31 cellular contexts compared by ENCODE assay signal in the genomic region with DNA sequence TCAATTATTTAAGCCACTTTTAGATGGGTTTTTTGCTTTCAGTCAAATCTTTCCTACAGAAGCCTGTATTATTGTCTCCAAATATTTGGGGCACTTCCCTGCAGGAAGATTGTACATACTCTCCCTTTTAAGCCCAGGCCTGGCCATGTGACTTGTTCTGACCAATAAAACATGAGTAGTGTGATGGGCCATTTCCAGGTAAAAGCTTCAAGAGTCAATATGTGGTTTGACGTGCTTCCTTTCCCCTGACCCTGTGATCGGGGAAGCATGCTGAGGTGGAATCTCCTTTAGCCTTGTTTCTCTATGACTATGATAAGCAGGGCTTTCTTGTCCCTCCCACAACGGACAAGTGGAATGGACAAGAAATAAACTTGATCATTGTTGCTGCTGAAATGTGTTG. TPM values are rescaled to one million over a fixed set of nuclear protein-coding genes. Genes with fewer than 3 reads are reported as not detected.
"Had no signal": no experiment of that assay in that cellular context is flagged by ENCODE, and none has a peak within 500 bp of the region (broad histone marks: within the 10 kb centered on the region; RNA-seq: fewer than 3 reads in every experiment).

No MANE protein-coding gene starts in this region.

- H3K4me2 ChIP-seq: hepatocyte, smooth muscle cell had no signal

- H2AFZ ChIP-seq: hepatocyte had no signal

- H3K9me3 ChIP-seq: ascending aorta, gastrocnemius medialis, pancreas, psoas muscle, right atrium auricular region, stomach, thyroid gland, upper lobe of left lung had no signal

- H3K36me3 ChIP-seq: ascending aorta, gastrocnemius medialis, pancreas, right atrium auricular region, stomach, thyroid gland, upper lobe of left lung had no signal

- H3K4me3 ChIP-seq: ascending aorta, gastrocnemius medialis, hepatocyte, pancreas, psoas muscle, right atrium auricular region, smooth muscle cell, stomach, thyroid gland, upper lobe of left lung had no signal

- ATAC-seq: effector memory CD8-positive, alpha-beta T cell; gastrocnemius medialis; naive thymus-derived CD4-positive, alpha-beta T cell; pancreas; psoas muscle; stimulated activated naive B cell treated with anti-CD40 and anti-IgM and Interleukin-4, amounts not matched to agents 10 μg/mL and 1 μg/mL and 100 μg/mL, for 72 hours had no signal

- DNase-seq: activated CD4-positive, alpha-beta memory T cell treated with anti-CD3 and anti-CD28 coated beads for 36 hours; activated CD4-positive, alpha-beta T cell treated with anti-CD3 and anti-CD28 coated beads, Interleukin-2, amount 10 ng/mL, durations not matched to agents 24 days and 14 days; activated CD4-positive, CD25-positive, alpha-beta regulatory T cell treated with anti-CD3 and anti-CD28 coated beads, Interleukin-2, amount 50 U/mL, for 72 hours; activated CD8-positive, alpha-beta memory T cell treated with anti-CD3 and anti-CD28 coated beads, Interleukin-2, amount 50 U/mL, for 48 hours; activated gamma-delta T cell; activated naive CD4-positive, alpha-beta T cell treated with anti-CD3 and anti-CD28 coated beads, Interleukin-2, amount 10 ng/mL, durations not matched to agents 7 days and 5 days; activated naive CD8-positive, alpha-beta T cell treated with anti-CD3 and anti-CD28 coated beads, Interleukin-2, amount 10 ng/mL, durations not matched to agents 7 days and 5 days; activated T-cell treated with anti-CD3 and anti-CD28 coated beads, Interleukin-2, amount 50 U/mL, for 24 hours; caudate nucleus; cortex of kidney; effector memory CD8-positive, alpha-beta T cell; erythroblast; gastrocnemius medialis; naive thymus-derived CD4-positive, alpha-beta T cell; nucleus accumbens; pancreas; psoas muscle; stimulated activated CD4-positive, alpha-beta T cell treated with anti-CD3 and anti-CD28 coated beads, Interleukin-1b, Interleukin-23, amount 100 ng/mL, for 48 hours; stimulated activated naive B cell treated with anti-CD40 and anti-IgM and Interleukin-4, amounts not matched to agents 10 μg/mL and 1 μg/mL and 100 μg/mL, for 72 hours; stomach; T-helper 9 cell; thyroid gland; upper lobe of left lung had no signal

- H3K27ac ChIP-seq: ascending aorta, gastrocnemius medialis, hepatocyte, pancreas, psoas muscle, right atrium auricular region, stomach, thyroid gland, upper lobe of left lung, VCaP had no signal

- H3K27me3 ChIP-seq: ascending aorta, gastrocnemius medialis, pancreas, right atrium auricular region, stomach, thyroid gland, upper lobe of left lung had no signal

- H3K79me2 ChIP-seq: hepatocyte had no signal

- H3K4me1 ChIP-seq: ascending aorta, gastrocnemius medialis, pancreas, psoas muscle, right atrium auricular region, stomach, upper lobe of left lung had no signal

RNA-seq across cellular contexts. Expression of gene ABHD12B, which starts 26.7 kb away (rescaled TPM):
- total RNA-seq: activated CD4-positive, alpha-beta memory T cell treated with anti-CD3 and anti-CD28 coated beads for 36 hours; activated CD4-positive, alpha-beta T cell treated with anti-CD3 and anti-CD28 coated beads, Interleukin-2, amount 10 ng/mL, durations not matched to agents 24 days and 14 days; activated naive CD8-positive, alpha-beta T cell treated with anti-CD3 and anti-CD28 coated beads, Interleukin-2, amount 10 ng/mL, durations not matched to agents 7 days and 5 days; ascending aorta; chondrocyte; gastrocnemius medialis; hepatocyte; psoas muscle; smooth muscle cell; stomach had no signal
- polyA plus RNA-seq: hepatocyte; keratinocyte; naive thymus-derived CD4-positive, alpha-beta T cell; neural cell; pancreas; psoas muscle; smooth muscle cell had no signal
